In genomic region chr10:67789769-67790168, GRCh38 we compare ENCODE assay signal across 1 cellular context.
TF ChIP-seq lines count a peak whose summit lies in the region.

No MANE protein-coding gene starts in this region.

TF ChIP-seq in SK-N-SH, 30 proteins besides CTCF, POLR2A, EP300 and RAD21:
- TF ChIP-seq NRF1 (IDR thresholded peaks at IDR 0.05; ENCODE audit: low read depth, low read length), result no peak
- no peak for TF ChIP-seq EZH2phosphoT487 (IDR thresholded peaks at IDR 0.05; ENCODE audit: borderline replicate concordance, low read depth)
- TF ChIP-seq TAF1 (IDR thresholded peaks at IDR 0.05; ENCODE audit: borderline replicate concordance, low read depth, low read length), result no peak
- no peak for TF ChIP-seq FOXM1 (IDR thresholded peaks at IDR 0.05; ENCODE audit: low read depth)
- no peak for TF ChIP-seq MXI1 (IDR thresholded peaks at IDR 0.05; ENCODE audit: low read depth, low read length)
- no peak for TF ChIP-seq NFIC (IDR thresholded peaks at IDR 0.05; ENCODE audit: borderline replicate concordance)
